ENCODE assay signal across 16 cellular contexts in the genomic region with DNA sequence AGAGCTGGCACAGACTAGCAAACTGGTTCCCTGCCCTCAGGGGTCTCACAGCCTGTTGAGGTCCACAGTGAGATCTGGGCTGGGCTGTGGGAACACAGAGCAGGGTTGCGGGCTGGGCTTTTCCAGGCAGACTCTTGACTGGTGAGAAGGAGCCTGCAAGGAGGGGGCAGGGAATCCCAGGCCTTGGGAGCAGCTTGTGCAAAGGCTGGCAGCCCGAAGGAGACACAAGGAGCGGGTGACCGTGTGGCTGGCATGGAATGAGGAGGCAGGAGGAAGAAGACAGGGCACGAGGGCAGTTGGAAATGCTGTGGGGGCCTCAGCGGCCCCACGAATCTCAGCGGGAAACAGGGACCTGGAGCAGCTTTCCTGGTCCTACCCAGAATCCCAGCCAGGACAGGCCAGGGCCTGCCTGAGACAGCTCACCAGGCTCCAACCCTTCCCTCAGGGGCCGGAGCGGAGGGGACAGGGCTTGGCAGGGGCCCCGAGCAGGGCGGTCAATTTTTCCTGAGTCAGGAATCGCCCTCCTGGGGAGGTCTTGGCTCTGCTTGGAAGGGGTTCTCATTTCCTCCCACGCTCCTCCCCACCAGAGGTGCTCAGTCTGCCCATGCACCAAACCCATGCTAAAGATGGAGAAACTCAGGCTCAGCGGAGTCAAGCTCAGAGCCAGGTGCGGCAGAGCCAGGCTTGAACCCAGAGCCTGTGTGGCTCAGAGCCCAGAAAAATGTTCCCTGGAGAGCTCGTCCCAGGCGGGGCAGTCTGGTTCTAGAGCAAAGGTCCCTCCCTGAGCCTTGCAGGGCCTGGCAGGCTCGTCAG. TPM values are rescaled to one million over a fixed set of nuclear protein-coding genes. Genes with fewer than 3 reads are reported as not detected.
DNase-seq lines count a peak whose midpoint lies in the region; ATAC-seq and TF ChIP-seq lines count a peak whose summit lies in the region.
"Had no signal": no experiment of that assay in that cellular context is flagged by ENCODE, and none has a peak within 500 bp of the region (broad histone marks: within the 10 kb centered on the region; RNA-seq: fewer than 3 reads in every experiment).

No MANE protein-coding gene starts in this region.

- no peak overlapping the region for H3K9ac ChIP-seq in neural progenitor cell

- no peak overlapping the region for H3K4me2 ChIP-seq in neural progenitor cell

- peaks cover 7% of the 10 kb centered on the region for H3K4me1 ChIP-seq in neural progenitor cell
- H3K4me1 ChIP-seq: adrenal gland had no signal

- H3K4me1 Mint-ChIP-seq in WTC11 (peaks cover 11% of the 10 kb centered on the region), neural progenitor cell (peaks cover 4% of the 10 kb centered on the region)
- H3K4me1 Mint-ChIP-seq in activated CD4-positive, alpha-beta T cell treated with anti-CD3 and anti-CD28 coated beads, Interleukin-2, amount 10 ng/mL, durations not matched to agents 7 days and 5 days, result peaks cover 15% of the 10 kb centered on the region

- H3K4me3 Mint-ChIP-seq in WTC11, result no peak overlapping the region
- H3K4me3 Mint-ChIP-seq in neural progenitor cell, result no peak overlapping the region
- H3K4me3 Mint-ChIP-seq in activated CD4-positive, alpha-beta T cell treated with anti-CD3 and anti-CD28 coated beads, Interleukin-2, amount 10 ng/mL, durations not matched to agents 7 days and 5 days, result no peak overlapping the region
- H3K4me3 Mint-ChIP-seq: memory B cell; stimulated activated memory B cell treated with anti-CD40 and anti-IgM and Interleukin-4, amounts not matched to agents 10 μg/mL and 1 μg/mL and 100 μg/mL, for 72 hours had no signal

- peak overlapping the region; percentile 50; the same call in 1 of the 2 replicates for H3K27ac Mint-ChIP-seq in WTC11
- H3K27ac Mint-ChIP-seq in neural progenitor cell, result peak overlapping the region; percentile 18
- H3K27ac Mint-ChIP-seq in activated CD4-positive, alpha-beta T cell treated with anti-CD3 and anti-CD28 coated beads, Interleukin-2, amount 10 ng/mL, durations not matched to agents 7 days and 5 days, result no peak overlapping the region
- H3K27ac Mint-ChIP-seq: memory B cell; stimulated activated memory B cell treated with anti-CD40 and anti-IgM and Interleukin-4, amounts not matched to agents 10 μg/mL and 1 μg/mL and 100 μg/mL, for 72 hours had no signal

- H3K9me3 ChIP-seq in neural progenitor cell (ENCODE audit: low read depth), result no peaks in the 10 kb centered on the region
- H3K9me3 ChIP-seq: adrenal gland had no signal

- H3K36me3 Mint-ChIP-seq in WTC11 (no peaks in the 10 kb centered on the region), neural progenitor cell (no peaks in the 10 kb centered on the region)
- H3K36me3 Mint-ChIP-seq in activated CD4-positive, alpha-beta T cell treated with anti-CD3 and anti-CD28 coated beads, Interleukin-2, amount 10 ng/mL, durations not matched to agents 7 days and 5 days (ENCODE audit: low read depth), result no peaks in the 10 kb centered on the region
- H3K36me3 Mint-ChIP-seq: memory B cell; stimulated activated memory B cell treated with anti-CD40 and anti-IgM and Interleukin-4, amounts not matched to agents 10 μg/mL and 1 μg/mL and 100 μg/mL, for 72 hours had no signal

- intact Hi-C loops in Right ventricle myocardium superior (cut with DNase I), result no loop called here

- H2AFZ ChIP-seq in neural progenitor cell (replicated peaks), result peak overlapping the region; percentile 94

- CTCF ChIA-PET in WTC11 (lab: Charles Lee), result interaction anchor here (0.6 to 2.9 kb wide), 15 partner anchors 8 to 272 kb away, joined by 3 to 12 read pairs (median 5); a partner anchor contains a TSS
- CTCF ChIA-PET in activated CD4-positive, alpha-beta T cell treated with anti-CD3 and anti-CD28 coated beads, Interleukin-2, amount 10 ng/mL, durations not matched to agents 7 days and 5 days (lab: Charles Lee), result interaction anchor here (0.6 to 1.7 kb wide), 8 partner anchors 7 to 440 kb away, joined by 3 to 6 read pairs (median 3); no protein-coding TSS in a partner anchor

- peak; percentile 55 for ATAC-seq in WTC11
- peak; percentile 54 for ATAC-seq in Right ventricle myocardium superior (ENCODE audit: poor library complexity)
- ATAC-seq in HG03280 (IDR thresholded peaks at IDR 0.05; ENCODE audit: unreplicated experiment), result no peak
- ATAC-seq: stimulated activated memory B cell treated with anti-CD40 and anti-IgM and Interleukin-4, amounts not matched to agents 10 μg/mL and 1 μg/mL and 100 μg/mL, for 72 hours had no signal

- DNase-seq in ELF-1 (ENCODE audit: low read depth, low spot score), result peak; percentile 71
- DNase-seq in WTC11 (ENCODE audit: low spot score), result no peak
- no peak for DNase-seq in Right ventricle myocardium superior
- no peak for DNase-seq in neural progenitor cell (ENCODE audit: low spot score)
- DNase-seq in stimulated activated CD4-positive, alpha-beta T cell treated with anti-CD3 and anti-CD28 coated beads, Interleukin-4, amount 100 ng/mL, for 24 hours, result no peak
- DNase-seq in activated CD4-positive, alpha-beta T cell treated with anti-CD3 and anti-CD28 coated beads, Interleukin-2, amount 10 ng/mL, durations not matched to agents 7 days and 5 days, result no peak
- no peak for DNase-seq in NCI-H1930 (lab: John Stamatoyannopoulos, UW)
- DNase-seq: adrenal gland; DND-41; effector memory CD4-positive, alpha-beta T cell; GOT3; NCI-H1092 treated with DMSO at 0.1 percent for 48 hours; stimulated activated CD4-positive, alpha-beta T cell treated with anti-CD3 and anti-CD28 coated beads, Interleukin-2, amount 100 ng/mL, for 24 hours had no signal

- TF ChIP-seq CTCF in WTC11 (IDR thresholded peaks at IDR 0.05) (no peak), neural progenitor cell (IDR thresholded peaks at IDR 0.05) (no peak)

- H3K36me3 ChIP-seq in neural progenitor cell, result no peaks in the 10 kb centered on the region
- H3K36me3 ChIP-seq: adrenal gland had no signal

- peaks cover under 1% of the 10 kb centered on the region for H3F3A ChIP-seq in neural progenitor cell (ENCODE audit: low read depth)

- H3K27me3 Mint-ChIP-seq in WTC11 (ENCODE audit: low read depth), result no peaks in the 10 kb centered on the region
- peaks cover 4% of the 10 kb centered on the region for H3K27me3 Mint-ChIP-seq in neural progenitor cell (ENCODE audit: insufficient read depth, low read depth)
- no peaks in the 10 kb centered on the region for H3K27me3 Mint-ChIP-seq in activated CD4-positive, alpha-beta T cell treated with anti-CD3 and anti-CD28 coated beads, Interleukin-2, amount 10 ng/mL, durations not matched to agents 7 days and 5 days
- H3K27me3 Mint-ChIP-seq: memory B cell; stimulated activated memory B cell treated with anti-CD40 and anti-IgM and Interleukin-4, amounts not matched to agents 10 μg/mL and 1 μg/mL and 100 μg/mL, for 72 hours had no signal

- POLR2A ChIA-PET in WTC11 (lab: Charles Lee), result interaction anchor here (0.6 kb wide), 2 partner anchors 9 to 55 kb away, joined by 3 read pairs; a partner anchor contains a TSS
- POLR2A ChIA-PET in activated CD4-positive, alpha-beta T cell treated with anti-CD3 and anti-CD28 coated beads, Interleukin-2, amount 10 ng/mL, durations not matched to agents 7 days and 5 days (lab: Charles Lee), result interaction anchor here (0.6 to 0.7 kb wide), 2 partner anchors 76 to 247 kb away, joined by 4 to 5 read pairs; no protein-coding TSS in a partner anchor

- H4K20me1 ChIP-seq in neural progenitor cell (ENCODE audit: low read depth), result no peaks in the 10 kb centered on the region

- H3K27me3 ChIP-seq in neural progenitor cell, result no peaks in the 10 kb centered on the region
- H3K27me3 ChIP-seq: adrenal gland had no signal

- no peak overlapping the region for H3K27ac ChIP-seq in neural progenitor cell
- H3K27ac ChIP-seq: adrenal gland had no signal

- H3K79me2 ChIP-seq in neural progenitor cell (ENCODE audit: low read depth), result no peaks in the 10 kb centered on the region

- no peaks in the 10 kb centered on the region for H3K9me3 Mint-ChIP-seq in WTC11
- no peaks in the 10 kb centered on the region for H3K9me3 Mint-ChIP-seq in neural progenitor cell
- no peaks in the 10 kb centered on the region for H3K9me3 Mint-ChIP-seq in activated CD4-positive, alpha-beta T cell treated with anti-CD3 and anti-CD28 coated beads, Interleukin-2, amount 10 ng/mL, durations not matched to agents 7 days and 5 days
- H3K9me3 Mint-ChIP-seq: memory B cell; stimulated activated memory B cell treated with anti-CD40 and anti-IgM and Interleukin-4, amounts not matched to agents 10 μg/mL and 1 μg/mL and 100 μg/mL, for 72 hours had no signal

- no peak overlapping the region for H3K4me3 ChIP-seq in neural progenitor cell
- H3K4me3 ChIP-seq: adrenal gland had no signal

TF ChIP-seq in WTC11, 78 proteins besides CTCF, POLR2A, EP300 and RAD21:
- no peak for TF ChIP-seq PRRX2 (CRISPR knock-in tag; IDR thresholded peaks at IDR 0.05)
- TF ChIP-seq, protein P1, sequence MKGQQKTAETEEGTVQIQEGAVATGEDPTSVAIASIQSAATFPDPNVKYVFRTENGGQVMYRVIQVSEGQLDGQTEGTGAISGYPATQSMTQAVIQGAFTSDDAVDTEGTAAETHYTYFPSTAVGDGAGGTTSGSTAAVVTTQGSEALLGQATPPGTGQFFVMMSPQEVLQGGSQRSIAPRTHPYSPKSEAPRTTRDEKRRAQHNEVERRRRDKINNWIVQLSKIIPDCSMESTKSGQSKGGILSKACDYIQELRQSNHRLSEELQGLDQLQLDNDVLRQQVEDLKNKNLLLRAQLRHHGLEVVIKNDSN (CRISPR knock-in tag; IDR thresholded peaks at IDR 0.05), result 0 out of 2 replicates have a peak, but pooled peaks have one; percentile 12

RNA-seq across cellular contexts. Expression of a gene that starts 9.2 kb away (rescaled TPM):
- total RNA-seq in WTC11 (2021), result 54.2 to 65.2 TPM (median 56.2 TPM) in 3 replicates
- total RNA-seq in Right ventricle myocardium superior, result 28.3 TPM
- 48.7 and 84.2 TPM in 2 replicates for total RNA-seq in neural progenitor cell (ENCODE audit: low replicate concordance)
- 10 to 100 TPM; 21.7 to 23.4 TPM for total RNA-seq in activated CD4-positive, alpha-beta T cell treated with anti-CD3 and anti-CD28 coated beads, Interleukin-2, amount 10 ng/mL, durations not matched to agents 7 days and 5 days
